ENCODE assay signal across 1 cellular context in genomic region chr1:154964359-154964758, GRCh38.
TF ChIP-seq lines count a peak whose summit lies in the region.

No MANE protein-coding gene starts in this region.

TF ChIP-seq in HCT116, 20 proteins besides CTCF, POLR2A, EP300 and RAD21 (continued from another document):
- no peak for TF ChIP-seq SRF (IDR thresholded peaks at IDR 0.05; ENCODE audit: low read depth)
